Comparison of ENCODE assay signal across 27 cellular contexts in the genomic region with DNA sequence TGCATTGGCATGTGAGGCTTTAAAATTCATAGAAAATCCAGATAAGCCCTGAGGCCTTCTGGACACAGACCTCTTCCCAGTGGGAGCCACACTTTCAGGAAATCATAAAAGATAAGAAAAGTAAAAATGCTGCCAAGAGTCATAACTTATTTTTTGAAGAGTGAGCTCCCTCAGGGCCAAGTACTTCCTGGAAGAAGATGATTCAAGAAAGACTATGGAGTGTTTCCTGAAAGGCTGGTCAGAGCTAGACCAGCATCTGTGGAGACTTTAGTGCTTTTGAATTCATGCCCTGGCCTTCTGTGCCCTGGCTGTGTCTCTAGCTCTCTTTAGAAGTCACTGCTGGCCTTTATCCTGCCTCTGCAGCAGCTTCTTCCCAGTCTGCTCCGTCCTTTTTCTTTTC. TPM values are rescaled to one million over a fixed set of nuclear protein-coding genes. Genes with fewer than 3 reads are reported as not detected.
A peak's percentile ranks its signal among the peaks of the same experiment; 100 is the strongest.
DNase-seq lines count a peak whose midpoint lies in the region; ATAC-seq and TF ChIP-seq lines count a peak whose summit lies in the region.
"Had no signal": no experiment of that assay in that cellular context is flagged by ENCODE, and none has a peak within 500 bp of the region (broad histone marks: within the 10 kb centered on the region; RNA-seq: fewer than 3 reads in every experiment).

No MANE protein-coding gene starts in this region.

- intact Hi-C loops in left colon (cut with DNase I, micrococcal nuclease) = no loop called here

- ATAC-seq in left colon (peak; percentile 83), GM18909 (IDR thresholded peaks at IDR 0.05; ENCODE audit: poor library complexity, unreplicated experiment) (no peak), GM18519 (IDR thresholded peaks at IDR 0.05; ENCODE audit: low FRiP score, unreplicated experiment) (no peak), GM19452 (IDR thresholded peaks at IDR 0.05; ENCODE audit: unreplicated experiment) (no peak)
- ATAC-seq: activated CD4-positive, CD25-positive, alpha-beta regulatory T cell treated with anti-CD3 and anti-CD28 coated beads, Interleukin-2, amount 50 U/mL, for 24 hours; activated CD8-positive, alpha-beta T cell treated with anti-CD3 and anti-CD28 coated beads for 36 hours; activated naive CD4-positive, alpha-beta T cell treated with anti-CD3 and anti-CD28 coated beads, Interleukin-2, amount 50 U/mL, for 72 hours; GM12878; right lobe of liver had no signal

- TF ChIP-seq CTCF in epithelial cell of esophagus (IDR thresholded peaks at IDR 0.05; ENCODE audit: insufficient read depth, low read depth, low read length, missing control alignments) (no peak), GM10266 (IDR thresholded peaks at IDR 0.05; ENCODE audit: control insufficient read depth, insufficient read depth, low read depth, missing control alignments) (no peak)

- DNase-seq in EH (ENCODE audit: low read depth) (peak; percentile 80), RPMI7951 (ENCODE audit: low read depth) (peak; percentile 76), epithelial cell of esophagus (ENCODE audit: low read depth) (peak; percentile 30), left colon (no peak), GM10266 (ENCODE audit: extremely low spot score) (no peak)
- DNase-seq: activated CD8-positive, alpha-beta T cell treated with anti-CD3 and anti-CD28 coated beads for 36 hours; aorta; Calu3; DMS79 treated with DMSO at 0.1 percent for 48 hours; head of caudate nucleus; kidney glomerular epithelial cell; NCI-H187 treated with DMSO at 0.1 percent for 48 hours; NCI-H526 treated with DMSO at 0.1 percent for 48 hours; posterior cingulate gyrus; right lobe of liver; stimulated activated naive CD4-positive, alpha-beta T cell had no signal

- no peak overlapping the region for H3K4me3 ChIP-seq in epithelial cell of esophagus (ENCODE audit: low read length)
- H3K4me3 ChIP-seq: GM12878, right lobe of liver, SJSA1, suprapubic skin had no signal

RNA-seq across cellular contexts. Expression of a gene that starts 6.4 kb away (rescaled TPM):
- total RNA-seq in RPMI7951 (2014; rRNA removed; shearing (Covaris generic)) = 0.48 and 0.88 TPM in 2 replicates
- total RNA-seq in left colon = 10 to 100 TPM; 47.4 to 75.2 TPM
- total RNA-seq: activated naive CD4-positive, alpha-beta T cell treated with anti-CD3 and anti-CD28 coated beads, Interleukin-2, amount 50 U/mL, for 72 hours; activated T-helper 2 cell treated with anti-CD3 and anti-CD28 coated beads, Interferon-gamma antibody, Interleukin-2, Interleukin-4, amounts not matched to agents 10 μg/mL and 5 μg/mL and 100 μg/mL, durations not matched to agents 14 hours and 24 hours and 36 hours; aorta; dermis microvascular lymphatic vessel endothelial cell; GM12878; lung microvascular endothelial cell had no signal

Comparison
In these comparisons a context has a peak if more than half of its experiments do, and no peak if none do; other contexts are left out.
1. DNase-seq: peak in EH (single experiment), RPMI7951 (single experiment) and epithelial cell of esophagus (single experiment); none in left colon (0 of 2) and GM10266 (single experiment).
2. RNA of a gene that starts 6.4 kb away (total RNA-seq): 47.4 to 75.2 TPM in left colon; 0.48 to 0.88 TPM in RPMI7951; every median in the first group is over 10 times any median in the second.